Comparison of ENCODE assay signal across 28 cellular contexts in the genomic region with DNA sequence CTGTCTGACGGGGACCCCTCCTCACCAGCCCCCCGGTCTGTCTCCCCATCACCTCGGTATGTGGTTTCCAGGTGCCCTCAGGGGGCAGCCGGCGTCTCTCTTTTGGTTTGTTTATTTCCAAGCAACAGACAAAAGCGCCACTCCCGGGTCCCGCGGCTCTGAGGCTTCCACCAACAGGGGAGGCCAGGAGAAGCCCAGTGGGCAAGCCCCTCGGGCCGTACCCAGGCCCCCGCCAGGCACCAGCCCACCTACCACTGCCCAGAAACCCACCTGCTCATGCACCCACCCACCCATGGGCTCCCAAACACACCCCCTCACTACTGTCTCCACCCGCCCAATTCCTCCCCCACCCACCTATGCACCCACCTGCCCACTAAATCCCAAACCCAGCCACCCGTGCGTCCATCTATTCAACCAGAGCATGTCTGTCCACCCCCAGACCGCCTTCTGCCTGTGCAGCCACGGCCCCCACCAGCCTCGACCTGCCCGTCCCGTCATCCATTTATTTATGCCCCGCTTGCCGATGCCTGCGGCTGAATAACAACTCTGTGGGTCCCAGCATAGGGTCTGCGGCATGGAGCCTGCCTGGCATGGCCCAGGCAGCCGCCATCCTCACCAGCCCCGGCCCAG.
"Had no signal": no experiment of that assay in that cellular context is flagged by ENCODE, and none has a peak within 500 bp of the region (broad histone marks: within the 10 kb centered on the region; RNA-seq: fewer than 3 reads in every experiment).

No MANE protein-coding gene starts in this region.

- H3K9me3 Mint-ChIP-seq: dendritic cell treated with granulocyte-macrophage colony-stimulating factor and Interleukin-4, amounts not matched to agents 40 ng/mL and 50 ng/mL, for 4 days; effector memory CD8-positive, alpha-beta T cell; endodermal cell; mesothelial cell of epicardium; naive B cell had no signal

- FAIRE-seq: endometrium, islet of Langerhans, keratinocyte had no signal

- H3K36me3 Mint-ChIP-seq: mesothelial cell of epicardium, naive B cell had no signal

- ATAC-seq: effector memory CD8-positive, alpha-beta T cell; esophagus mucosa; gastrocnemius medialis; heart right ventricle; left cardiac atrium; left lung; left ventricle myocardium superior; lower lobe of right lung; mucosa of descending colon had no signal

- H3K4me3 ChIP-seq: colonic mucosa, esophagus squamous epithelium, gastrocnemius medialis, heart right ventricle, left lung, lower lobe of right lung, mucosa of descending colon had no signal

- H3K4me1 ChIP-seq: colonic mucosa, gastrocnemius medialis, lower lobe of right lung had no signal

- H3K27ac ChIP-seq: colonic mucosa, epithelial cell of prostate, esophagus squamous epithelium, gastrocnemius medialis, heart right ventricle, left lung, lower lobe of right lung had no signal

- DNase-seq: colonic mucosa; cortex of kidney; effector CD8-positive, alpha-beta T cell; effector memory CD8-positive, alpha-beta T cell; endodermal cell; erythroblast; esophagus squamous epithelium; foreskin fibroblast; foreskin melanocyte; gastrocnemius medialis; glutamatergic neuron; head of caudate nucleus; heart right ventricle; hippocampal formation; left cardiac atrium; left lung; left ventricle myocardium superior; lower lobe of right lung; mesenchymal stem cell; mucosa of descending colon; naive B cell had no signal

- H3K9me3 ChIP-seq: colonic mucosa, esophagus squamous epithelium, gastrocnemius medialis, heart right ventricle, left lung, lower lobe of right lung, mucosa of descending colon had no signal

- H3K4me3 Mint-ChIP-seq: dendritic cell treated with granulocyte-macrophage colony-stimulating factor and Interleukin-4, amounts not matched to agents 40 ng/mL and 50 ng/mL, for 4 days; effector memory CD8-positive, alpha-beta T cell; endodermal cell; mesothelial cell of epicardium; naive B cell had no signal

- H3K36me3 ChIP-seq: colonic mucosa, esophagus squamous epithelium, gastrocnemius medialis, heart right ventricle, left lung, lower lobe of right lung had no signal

- H3K27ac Mint-ChIP-seq: dendritic cell treated with granulocyte-macrophage colony-stimulating factor and Interleukin-4, amounts not matched to agents 40 ng/mL and 50 ng/mL, for 4 days; effector memory CD8-positive, alpha-beta T cell; endodermal cell; mesothelial cell of epicardium had no signal

- H3K4me1 Mint-ChIP-seq: endodermal cell, naive B cell had no signal
